8 cellular contexts compared by ENCODE assay signal in the genomic region with DNA sequence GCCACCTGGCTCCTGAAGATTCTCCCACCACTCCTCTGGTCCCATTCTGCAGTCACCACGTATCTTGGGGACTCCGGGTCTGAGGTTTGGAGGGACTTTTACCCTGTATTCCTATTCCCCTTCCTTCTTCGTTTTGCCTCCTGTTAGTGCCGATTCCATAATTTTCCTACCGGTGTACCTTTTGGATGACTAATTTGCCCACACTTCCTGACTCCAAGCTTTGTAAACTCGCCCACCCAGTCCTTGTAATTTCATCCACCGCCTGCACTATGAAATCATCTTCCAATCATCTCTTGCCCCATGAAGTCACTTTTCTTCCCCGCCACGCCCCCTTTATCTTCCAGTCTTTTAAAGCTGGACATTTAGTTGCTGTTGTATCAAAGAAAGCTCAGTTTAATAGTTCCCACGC. TPM values are rescaled to one million over a fixed set of nuclear protein-coding genes. Genes with fewer than 3 reads are reported as not detected.
A peak's percentile ranks its signal among the peaks of the same experiment; 100 is the strongest.
DNase-seq lines count a peak whose midpoint lies in the region; ATAC-seq and TF ChIP-seq lines count a peak whose summit lies in the region.

No MANE protein-coding gene starts in this region.

- peaks cover 28% of the 10 kb centered on the region for H3K4me1 Mint-ChIP-seq in MCF 10A (ENCODE audit: insufficient read depth, unreplicated experiment)

- no peaks in the 10 kb centered on the region for H3K9me2 ChIP-seq in PC-9 (ENCODE audit: insufficient read depth)

- H3K4me3 Mint-ChIP-seq in MCF 10A (ENCODE audit: unreplicated experiment), result peak overlapping the region; percentile 86

- intact Hi-C loops in PC-9 (cut with micrococcal nuclease; ENCODE audit: unreplicated experiment) (no loop called here), MCF 10A (cut with micrococcal nuclease) (no loop called here), left colon (cut with DNase I, micrococcal nuclease) (no loop called here)

- peak overlapping the region; percentile 94 for H2AFZ ChIP-seq in PC-9

- H3K9me3 Mint-ChIP-seq in MCF 10A (ENCODE audit: unreplicated experiment), result no peaks in the 10 kb centered on the region

- H4K20me1 ChIP-seq in BLaER1 treated with 17β-estradiol and CSF1 and Interleukin-3, amounts not matched to agents 10 nM and 100 nM, result peaks cover 0 to 8% (median 0%) of the 10 kb centered on the region in 11 experiments; a peak in 4 of 22 replicates
- H4K20me1 ChIP-seq in PC-9 (ENCODE audit: insufficient read depth), result no peaks in the 10 kb centered on the region; the same call in 1 of the 2 replicates

- CTCF ChIA-PET in PC-9 (lab: Charles Lee) (interaction anchor here (0.7 to 1.7 kb wide), 4 partner anchors 12 to 193 kb away, joined by 3 to 14 read pairs (median 12); a partner anchor contains a TSS), MCF 10A (lab: Yijun Ruan, JAX) (interaction anchor here (0.6 to 2.6 kb wide), 9 partner anchors 15 to 858 kb away, joined by 3 to 14 read pairs (median 3); a partner anchor contains a TSS)

- peaks cover 20 to 34% (median 23%) of the 10 kb centered on the region in 10 experiments for H3K4me1 ChIP-seq in BLaER1 treated with 17β-estradiol and CSF1 and Interleukin-3, amounts not matched to agents 10 nM and 100 nM
- peaks cover 37% of the 10 kb centered on the region for H3K4me1 ChIP-seq in PC-9 (replicated peaks; ENCODE audit: insufficient read depth)

- peak overlapping the region; percentile 85 to 98 (median 93) for H3K9ac ChIP-seq in BLaER1 treated with 17β-estradiol and CSF1 and Interleukin-3, amounts not matched to agents 10 nM and 100 nM

- peak overlapping the region; percentile 86 to 100 (median 94) for H3K4me3 ChIP-seq in BLaER1 treated with 17β-estradiol and CSF1 and Interleukin-3, amounts not matched to agents 10 nM and 100 nM
- peak overlapping the region; percentile 87 for H3K4me3 ChIP-seq in PC-9

- peak overlapping the region; percentile 91 to 99 (median 96); a peak in 21 of 22 replicates for H3K27ac ChIP-seq in BLaER1 treated with 17β-estradiol and CSF1 and Interleukin-3, amounts not matched to agents 10 nM and 100 nM
- peak overlapping the region; percentile 66 for H3K27ac ChIP-seq in PC-9

- TF ChIP-seq CTCF in PC-9 (conservative IDR thresholded peaks at IDR 0.05), result no peak
- no peak for TF ChIP-seq CTCF in MCF 10A (IDR thresholded peaks at IDR 0.05; ENCODE audit: unreplicated experiment)

- POLR2A ChIA-PET in PC-9 (lab: Charles Lee; ENCODE audit: unreplicated experiment) (interaction anchor here (0.6 kb wide), 1 partner anchor 40 kb away, joined by 6 read pairs; no protein-coding TSS in a partner anchor), MCF 10A (lab: Yijun Ruan, JAX) (interaction anchor here (0.6 to 3.9 kb wide), 25 partner anchors 9 to 343 kb away, joined by 3 to 40 read pairs (median 3); a partner anchor contains a TSS)

- DNase-seq in PC-9 (peak; percentile 57 to 83), MCF 10A (ENCODE audit: unreplicated experiment) (peak; percentile 82), left colon (peak; percentile 45 to 57), activated gamma-delta T cell (lab: John Stamatoyannopoulos, UW) (no peak)
- DNase-seq in stimulated activated naive CD4-positive, alpha-beta T cell treated with Interleukin-2 at 50 U/mL for 16 hours (lab: John Stamatoyannopoulos, UW), result peak; percentile 7

- no peaks in the 10 kb centered on the region for H3K27me3 ChIP-seq in BLaER1 treated with 17β-estradiol and CSF1 and Interleukin-3, amounts not matched to agents 10 nM and 100 nM
- H3K27me3 ChIP-seq in PC-9 (ENCODE audit: insufficient read depth, low read depth), result no peaks in the 10 kb centered on the region

- H3K36me3 Mint-ChIP-seq in MCF 10A (ENCODE audit: insufficient read depth, unreplicated experiment), result peaks cover 5% of the 10 kb centered on the region

- BruUV-seq in PC-9 (replicated peaks; lab: Mats Ljungman, UMichigan) (TSS peak; percentile 29), MCF 10A (replicated peaks; lab: Mats Ljungman, UMichigan) (no TSS peak)

- no peaks in the 10 kb centered on the region for H3K27me3 Mint-ChIP-seq in MCF 10A (ENCODE audit: insufficient read depth, unreplicated experiment)

- ATAC-seq in GM18868 (IDR thresholded peaks at IDR 0.05; ENCODE audit: unreplicated experiment) (peak; percentile 8), HG03196 (IDR thresholded peaks at IDR 0.05; ENCODE audit: unreplicated experiment) (peak; percentile 0), left colon (peak; percentile 45)

- H3K9me3 ChIP-seq in BLaER1 treated with 17β-estradiol and CSF1 and Interleukin-3, amounts not matched to agents 10 nM and 100 nM (replicated peaks in 1 of 11), result no peaks in the 10 kb centered on the region
- no peaks in the 10 kb centered on the region for H3K9me3 ChIP-seq in PC-9 (ENCODE audit: insufficient read depth, low read depth)

- H3K4me2 ChIP-seq in BLaER1 treated with 17β-estradiol and CSF1 and Interleukin-3, amounts not matched to agents 10 nM and 100 nM, result peak overlapping the region; percentile 83 to 96 (median 94)
- peak overlapping the region; percentile 74 for H3K4me2 ChIP-seq in PC-9

- H3K27ac Mint-ChIP-seq in MCF 10A (ENCODE audit: low read depth, unreplicated experiment), result peak overlapping the region; percentile 98

- peaks cover 0 to 24% (median 22%) of the 10 kb centered on the region in 11 experiments; a peak in 18 of 22 replicates for H3K36me3 ChIP-seq in BLaER1 treated with 17β-estradiol and CSF1 and Interleukin-3, amounts not matched to agents 10 nM and 100 nM
- H3K36me3 ChIP-seq in PC-9 (ENCODE audit: low read depth), result peaks cover 29% of the 10 kb centered on the region

- H3F3A ChIP-seq in PC-9 (ENCODE audit: insufficient read depth, low read depth), result peaks cover 9% of the 10 kb centered on the region; the same call in 1 of the 2 replicates

- peaks cover 49% of the 10 kb centered on the region for H3K79me2 ChIP-seq in PC-9 (ENCODE audit: low read depth)

RNA-seq across cellular contexts. Expression of a gene that starts 0.6 kb away (rescaled TPM):
- 39.7 and 54.9 TPM in 2 replicates for total RNA-seq in PC-9 (2021)
- 49.9 and 79.3 TPM in 2 replicates for total RNA-seq in MCF 10A (2022)
- 10 to 100 TPM; 40.8 to 43.6 TPM for total RNA-seq in left colon

RNA-seq across cellular contexts. Expression of a gene that starts 12.5 kb away (rescaled TPM):
- total RNA-seq in PC-9 (2021), result 117 and 118 TPM in 2 replicates
- 132 TPM in 2 replicates for total RNA-seq in MCF 10A (2022)
- 100 to 1,000 TPM; 121 to 152 TPM for total RNA-seq in left colon
